20 cellular contexts compared by ENCODE assay signal in the genomic region with DNA sequence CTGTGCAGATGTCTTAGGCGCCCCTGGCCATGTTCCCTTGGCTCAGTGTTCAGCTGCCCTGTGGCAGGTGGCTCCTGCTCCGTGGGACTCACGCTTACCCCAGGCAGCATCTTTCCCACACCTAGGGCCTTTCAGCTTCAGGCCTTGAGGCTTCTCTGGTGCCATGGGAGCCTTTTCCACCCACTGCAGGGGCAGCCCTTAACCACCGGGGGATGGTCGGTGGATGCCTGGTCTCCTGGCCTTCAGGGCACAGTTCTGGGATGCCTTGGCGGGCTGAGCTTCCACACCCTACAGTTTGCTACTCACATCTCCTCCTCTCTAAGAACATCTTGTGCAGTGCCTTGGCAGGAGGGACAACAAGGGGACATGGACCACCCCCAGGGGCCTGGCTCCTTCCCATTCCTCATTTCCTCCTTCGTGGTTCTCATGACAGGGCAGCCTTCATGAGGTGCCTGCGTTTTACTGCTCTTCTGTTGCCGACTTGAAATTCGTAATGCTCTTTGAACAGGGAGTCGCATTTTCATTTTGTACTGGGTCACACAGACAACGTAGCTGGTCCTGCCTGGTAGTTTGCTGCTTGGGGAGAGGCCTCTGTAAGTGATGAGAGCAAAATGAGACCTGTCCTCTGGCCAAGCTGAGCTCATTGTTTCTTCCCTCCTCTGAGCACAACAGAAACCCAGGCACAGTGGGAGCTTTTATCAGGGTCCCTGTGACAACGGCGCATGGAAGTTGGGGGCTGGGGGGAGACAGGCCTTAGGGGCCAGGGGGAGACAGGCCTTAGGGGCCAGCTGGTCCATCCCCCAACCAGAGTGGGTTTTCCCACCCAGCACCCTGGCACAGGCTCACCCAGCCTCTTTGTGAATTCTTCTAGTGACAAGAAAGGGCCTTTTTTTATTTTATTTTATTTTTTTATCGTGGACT.
DNase-seq lines count a peak whose midpoint lies in the region; ATAC-seq and TF ChIP-seq lines count a peak whose summit lies in the region.
"Had no signal": no experiment of that assay in that cellular context is flagged by ENCODE, and none has a peak within 500 bp of the region (broad histone marks: within the 10 kb centered on the region; RNA-seq: fewer than 3 reads in every experiment).

No MANE protein-coding gene starts in this region.

- in situ Hi-C loops in brain microvascular endothelial cell (cut with HindIII; ENCODE audit: low pct_ligation_motif_present, low sequenced_read_pairs), result no loop called here

- DNase-seq in DMS53 (lab: John Stamatoyannopoulos, UW), result peak; percentile 24
- no peak for DNase-seq in DMS53 treated with DMSO at 0.1 percent for 48 hours (lab: John Stamatoyannopoulos, UW; ENCODE audit: unreplicated experiment)
- no peak for DNase-seq in WERI-Rb-1
- DNase-seq in globus pallidus (ENCODE audit: low spot score), result peak; percentile 92
- peak; percentile 19 for DNase-seq in occipital lobe (lab: John Stamatoyannopoulos, UW)
- DNase-seq in brain microvascular endothelial cell, result no peak
- DNase-seq: amniotic stem cell; DMS153; H7; heart right ventricle; lower lobe of right lung; natural killer cell; NCI-H1930; PC-3; stimulated activated CD4-positive, alpha-beta T cell treated with anti-CD3 and anti-CD28 coated beads, Interleukin-12 subunit alpha, Interleukin-12 subunit beta, amount 100 ng/mL, for 4 hours; T-helper 2 cell had no signal

- H3K9me3 ChIP-seq in WERI-Rb-1 (ENCODE audit: severe bottlenecking), result no peaks in the 10 kb centered on the region
- H3K9me3 ChIP-seq: heart right ventricle, lower lobe of right lung, tibial nerve had no signal

- H3K4me3 ChIP-seq in WERI-Rb-1 (ENCODE audit: low read depth, low read length), result no peak overlapping the region
- no peak overlapping the region for H3K4me3 ChIP-seq in brain microvascular endothelial cell (ENCODE audit: low read depth, low read length)
- H3K4me3 ChIP-seq: heart right ventricle, lower lobe of right lung, tibial nerve had no signal

- ATAC-seq in HG03469 (IDR thresholded peaks at IDR 0.05; ENCODE audit: unreplicated experiment) (no peak), GM18520 (IDR thresholded peaks at IDR 0.05; ENCODE audit: unreplicated experiment) (no peak)
- ATAC-seq: lower lobe of right lung, natural killer cell, PC-3 had no signal

- H3K27me3 ChIP-seq in WERI-Rb-1 (ENCODE audit: insufficient read depth, low read depth, severe bottlenecking) (no peaks in the 10 kb centered on the region), brain microvascular endothelial cell (replicated peaks) (no peaks in the 10 kb centered on the region)

- H3K27ac ChIP-seq in WERI-Rb-1 (peak overlapping the region; percentile 54), brain microvascular endothelial cell (no peak overlapping the region)
- H3K27ac ChIP-seq: C4-2B, lower lobe of right lung had no signal

- TF ChIP-seq CTCF in WERI-Rb-1 (IDR thresholded peaks at IDR 0.05; ENCODE audit: low read depth, low read length) (0 out of 2 replicates have a peak, but pooled peaks have one; percentile 16), brain microvascular endothelial cell (IDR thresholded peaks at IDR 0.05; ENCODE audit: low read depth, low read length, missing control alignments) (no peak)

- H3K36me3 ChIP-seq in WERI-Rb-1, result no peaks in the 10 kb centered on the region
- H3K36me3 ChIP-seq in brain microvascular endothelial cell (replicated peaks), result no peaks in the 10 kb centered on the region
- H3K36me3 ChIP-seq: heart right ventricle, lower lobe of right lung, tibial nerve had no signal

Comparison
In these comparisons a context has a peak if more than half of its experiments do, and no peak if none do; other contexts are left out.
1. DNase-seq: peak in DMS53 (single experiment), globus pallidus (single experiment) and occipital lobe (single experiment); none in DMS53 treated with DMSO at 0.1 percent for 48 hours (single experiment), WERI-Rb-1 (single experiment) and brain microvascular endothelial cell (single experiment).